In genomic region chr7:45917658-45918057, GRCh38 we compare ENCODE assay signal across 1 cellular context.
TF ChIP-seq lines count a peak whose summit lies in the region.

No MANE protein-coding gene starts in this region.

TF ChIP-seq in GM12878, 131 proteins besides CTCF, POLR2A, EP300 and RAD21:
- TF ChIP-seq SMC3 (IDR thresholded peaks at IDR 0.05; ENCODE audit: borderline replicate concordance, low read length) (peak; percentile 95), SREBF1 (IDR thresholded peaks at IDR 0.05; ENCODE audit: low read length) (no peak), YY1 (IDR thresholded peaks at IDR 0.05; ENCODE audit: low read depth, low read length) (0 out of 2 replicates have a peak, but pooled peaks have one; percentile 41)
